2 cellular contexts compared by ENCODE assay signal in genomic region chr14:36522972-36523685, GRCh38.
A peak's percentile ranks its signal among the peaks of the same experiment; 100 is the strongest.
TF ChIP-seq lines count a peak whose summit lies in the region.

No MANE protein-coding gene starts in this region.

TF ChIP-seq in GM23338, 12 proteins besides CTCF, POLR2A, EP300 and RAD21:
- TF ChIP-seq ZNF462 (CRISPR knock-in tag; IDR thresholded peaks at IDR 0.05): no peak
- no peak for TF ChIP-seq POLR2AphosphoS5 (IDR thresholded peaks at IDR 0.05; ENCODE audit: low read depth)
- TF ChIP-seq JUNB (IDR thresholded peaks at IDR 0.05; ENCODE audit: unreplicated experiment): no peak
- no peak for TF ChIP-seq ETS1 (IDR thresholded peaks at IDR 0.05)
- peak; percentile 87 for TF ChIP-seq EZH2 (IDR thresholded peaks at IDR 0.05; ENCODE audit: low read depth, unreplicated experiment)
- no peak for TF ChIP-seq NANOG (IDR thresholded peaks at IDR 0.05; ENCODE audit: borderline replicate concordance)
- peak; percentile 35 for TF ChIP-seq EZH2phosphoT487 (IDR thresholded peaks at IDR 0.05; ENCODE audit: unreplicated experiment)
- no peak for TF ChIP-seq ZNF114 (CRISPR knock-in tag; IDR thresholded peaks at IDR 0.05)
- TF ChIP-seq, protein P1, sequence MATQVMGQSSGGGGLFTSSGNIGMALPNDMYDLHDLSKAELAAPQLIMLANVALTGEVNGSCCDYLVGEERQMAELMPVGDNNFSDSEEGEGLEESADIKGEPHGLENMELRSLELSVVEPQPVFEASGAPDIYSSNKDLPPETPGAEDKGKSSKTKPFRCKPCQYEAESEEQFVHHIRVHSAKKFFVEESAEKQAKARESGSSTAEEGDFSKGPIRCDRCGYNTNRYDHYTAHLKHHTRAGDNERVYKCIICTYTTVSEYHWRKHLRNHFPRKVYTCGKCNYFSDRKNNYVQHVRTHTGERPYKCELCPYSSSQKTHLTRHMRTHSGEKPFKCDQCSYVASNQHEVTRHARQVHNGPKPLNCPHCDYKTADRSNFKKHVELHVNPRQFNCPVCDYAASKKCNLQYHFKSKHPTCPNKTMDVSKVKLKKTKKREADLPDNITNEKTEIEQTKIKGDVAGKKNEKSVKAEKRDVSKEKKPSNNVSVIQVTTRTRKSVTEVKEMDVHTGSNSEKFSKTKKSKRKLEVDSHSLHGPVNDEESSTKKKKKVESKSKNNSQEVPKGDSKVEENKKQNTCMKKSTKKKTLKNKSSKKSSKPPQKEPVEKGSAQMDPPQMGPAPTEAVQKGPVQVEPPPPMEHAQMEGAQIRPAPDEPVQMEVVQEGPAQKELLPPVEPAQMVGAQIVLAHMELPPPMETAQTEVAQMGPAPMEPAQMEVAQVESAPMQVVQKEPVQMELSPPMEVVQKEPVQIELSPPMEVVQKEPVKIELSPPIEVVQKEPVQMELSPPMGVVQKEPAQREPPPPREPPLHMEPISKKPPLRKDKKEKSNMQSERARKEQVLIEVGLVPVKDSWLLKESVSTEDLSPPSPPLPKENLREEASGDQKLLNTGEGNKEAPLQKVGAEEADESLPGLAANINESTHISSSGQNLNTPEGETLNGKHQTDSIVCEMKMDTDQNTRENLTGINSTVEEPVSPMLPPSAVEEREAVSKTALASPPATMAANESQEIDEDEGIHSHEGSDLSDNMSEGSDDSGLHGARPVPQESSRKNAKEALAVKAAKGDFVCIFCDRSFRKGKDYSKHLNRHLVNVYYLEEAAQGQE (IDR thresholded peaks at IDR 0.05; ENCODE audit: unreplicated experiment): no peak
- no peak for TF ChIP-seq ZNF331 (CRISPR knock-in tag; IDR thresholded peaks at IDR 0.05; ENCODE audit: low read depth)
- TF ChIP-seq CREB1 (CRISPR knock-in tag; IDR thresholded peaks at IDR 0.05; ENCODE audit: low read depth): no peak
- TF ChIP-seq STAT1 (IDR thresholded peaks at IDR 0.05; ENCODE audit: unreplicated experiment): no peak
TF ChIP-seq in GM23338: peak in this region for 2.

TF ChIP-seq in endothelial cell of umbilical vein, 7 proteins besides CTCF, POLR2A, EP300 and RAD21:
- TF ChIP-seq MYC (IDR thresholded peaks at IDR 0.05; ENCODE audit: low read depth, low read length): no peak
- TF ChIP-seq POLR2AphosphoS5 (IDR thresholded peaks at IDR 0.05; ENCODE audit: insufficient read depth, low read depth, low read length): no peak
- TF ChIP-seq EZH2 (IDR thresholded peaks at IDR 0.05; ENCODE audit: borderline replicate concordance, low read depth, low read length, severe bottlenecking): peak; percentile 32
- TF ChIP-seq MAX (IDR thresholded peaks at IDR 0.05; ENCODE audit: insufficient read depth, insufficient read length): no peak
- no peak for TF ChIP-seq GATA2 (IDR thresholded peaks at IDR 0.05; ENCODE audit: insufficient read depth, insufficient read length, low read depth, low read length)
